15 cellular contexts compared by ENCODE assay signal in the genomic region with DNA sequence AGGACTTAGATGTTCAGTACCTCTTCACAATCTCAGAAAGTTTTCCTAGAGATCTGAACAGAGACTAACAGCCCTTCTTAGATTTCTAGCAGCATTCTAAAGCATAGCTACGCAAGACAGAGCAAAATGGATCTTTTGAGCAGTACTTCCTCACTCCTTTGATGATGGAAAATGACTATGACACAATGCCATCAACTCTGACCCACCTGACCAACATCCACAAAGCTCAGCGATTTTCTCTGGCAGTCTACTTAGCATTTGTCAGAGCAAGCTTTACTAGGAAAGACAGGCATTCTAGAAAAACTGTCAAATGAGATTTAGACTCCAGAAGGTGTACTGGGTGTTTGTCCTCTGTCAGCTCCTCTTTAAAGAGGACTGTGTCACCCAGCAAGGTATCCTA.
DNase-seq lines count a peak whose midpoint lies in the region; ATAC-seq, FAIRE-seq and TF ChIP-seq lines count a peak whose summit lies in the region.
"Had no signal": no experiment of that assay in that cellular context is flagged by ENCODE, and none has a peak within 500 bp of the region (broad histone marks: within the 10 kb centered on the region; RNA-seq: fewer than 3 reads in every experiment).

No MANE protein-coding gene starts in this region.

- peaks cover 7% of the 10 kb centered on the region for H3K4me1 ChIP-seq in keratinocyte (ENCODE audit: control insufficient read depth, extremely low read depth, insufficient read depth, low read length)
- no peaks in the 10 kb centered on the region for H3K4me1 ChIP-seq in suprapubic skin
- H3K4me1 ChIP-seq in SK-N-SH (ENCODE audit: control insufficient read depth in 1 of 2, insufficient read depth in 2 of 2, low read depth in 1 of 2, low read length in 1 of 2): no peaks in the 10 kb centered on the region
- H3K4me1 ChIP-seq: upper lobe of left lung had no signal

- CTCF ChIA-PET in SK-N-SH (lab: Yijun Ruan, JAX): no interaction called here

- H3K36me3 ChIP-seq in keratinocyte (ENCODE audit: control insufficient read depth in 2 of 2, extremely low read depth in 1 of 2, insufficient read depth in 2 of 2, low read length in 2 of 2) (no peaks in the 10 kb centered on the region), suprapubic skin (no peaks in the 10 kb centered on the region), SK-N-SH (replicated peaks in 1 of 2; ENCODE audit: control insufficient read depth in 1 of 2, insufficient read depth in 2 of 2, low read length in 1 of 2) (no peaks in the 10 kb centered on the region)
- H3K36me3 ChIP-seq: upper lobe of left lung, WERI-Rb-1 had no signal

- H3K4me2 ChIP-seq in keratinocyte (ENCODE audit: control insufficient read depth, extremely low read depth, insufficient read depth, low read depth, low read length) (no peak overlapping the region), SK-N-SH (no peak overlapping the region; the same call in 1 of the 2 replicates)

- H3K9ac ChIP-seq in keratinocyte (ENCODE audit: control insufficient read depth, extremely low read depth, insufficient read depth, low read length): no peak overlapping the region
- no peak overlapping the region for H3K9ac ChIP-seq in SK-N-SH

- H3K9me1 ChIP-seq in keratinocyte (ENCODE audit: control insufficient read depth, extremely low read depth, insufficient read depth, low read length): no peaks in the 10 kb centered on the region

- peak; percentile 10 for DNase-seq in NOMO-1 treated with DMSO at 0.1 percent for 48 hours (lab: John Stamatoyannopoulos, UW; ENCODE audit: unreplicated experiment)
- no peak for DNase-seq in NOMO-1 treated with dmso at 0.1 percent for 144 hours (lab: John Stamatoyannopoulos, UW; ENCODE audit: unreplicated experiment)
- DNase-seq in keratinocyte (ENCODE audit: low read depth, low spot score): no peak
- DNase-seq in SIG-M5 treated with dmso at 0.1 percent for 504 hours (lab: John Stamatoyannopoulos, UW; ENCODE audit: unreplicated experiment): no peak
- no peak for DNase-seq in suprapubic skin (ENCODE audit: low spot score in 2 of 2)
- no peak for DNase-seq in SK-N-SH
- DNase-seq: amygdala, DMS79 treated with DMSO at 0.1 percent for 48 hours, endodermal cell, head of caudate nucleus, upper lobe of left lung, WERI-Rb-1 had no signal

- H4K20me1 ChIP-seq in keratinocyte (ENCODE audit: control insufficient read depth, extremely low read depth, insufficient read depth, low read length) (no peaks in the 10 kb centered on the region), SK-N-SH (ENCODE audit: insufficient read depth) (no peaks in the 10 kb centered on the region)

- TF ChIP-seq CTCF in keratinocyte (optimal IDR thresholded peaks at IDR 0.05 in 1 of 3, IDR thresholded peaks at IDR 0.05 in 1 of 3, conservative IDR thresholded peaks at IDR 0.05 in 1 of 3; ENCODE audit: extremely low read depth in 1 of 3, insufficient read depth in 2 of 3, low read length in 3 of 3) (no peak), suprapubic skin (IDR thresholded peaks at IDR 0.05) (no peak), SK-N-SH (IDR thresholded peaks at IDR 0.05) (no peak)

- H3K9me2 ChIP-seq in SK-N-SH: no peaks in the 10 kb centered on the region

- peak; percentile 72 for FAIRE-seq in keratinocyte (lab: Jason Lieb, UNC)

- H3K27me3 ChIP-seq in keratinocyte (ENCODE audit: control insufficient read depth, extremely low read depth, insufficient read depth, low read length) (no peaks in the 10 kb centered on the region), suprapubic skin (no peaks in the 10 kb centered on the region), SK-N-SH (ENCODE audit: insufficient read depth) (no peaks in the 10 kb centered on the region; the same call in 1 of the 2 replicates)
- H3K27me3 ChIP-seq: upper lobe of left lung had no signal

- H3K9me3 ChIP-seq in keratinocyte (ENCODE audit: control insufficient read depth, low read depth, low read length) (no peaks in the 10 kb centered on the region), suprapubic skin (no peaks in the 10 kb centered on the region), SK-N-SH (no peaks in the 10 kb centered on the region)
- H3K9me3 ChIP-seq: upper lobe of left lung had no signal

- no peaks in the 10 kb centered on the region for H3F3A ChIP-seq in SK-N-SH (replicated peaks; ENCODE audit: insufficient read depth)

- 64% methylated on average over 2 of the region's 2 CpGs for WGBS in suprapubic skin
- WGBS in SK-N-SH (ENCODE audit: low lambda C conversion rate): 0% methylated on average over 2 of the region's 2 CpGs

- dilution Hi-C loops in keratinocyte (cut with MboI; ENCODE audit: extremely low pct_ligation_motif_present, low sequenced_read_pairs): no loop called here

- H2AFZ ChIP-seq in keratinocyte (ENCODE audit: control insufficient read depth, low read length) (no peak overlapping the region), SK-N-SH (ENCODE audit: low read depth) (no peak overlapping the region)

- H3K27ac ChIP-seq in keratinocyte (ENCODE audit: control insufficient read depth, insufficient read depth, low read length): no peak overlapping the region
- H3K27ac ChIP-seq in suprapubic skin: no peak overlapping the region
- H3K27ac ChIP-seq in SK-N-SH (ENCODE audit: low read depth in 2 of 2, low read length in 1 of 2): no peak overlapping the region
- H3K27ac ChIP-seq: 22Rv1, upper lobe of left lung, WERI-Rb-1 had no signal

- TF ChIP-seq RAD21 in SK-N-SH (IDR thresholded peaks at IDR 0.05; ENCODE audit: low read length): no peak

- no peak for TF ChIP-seq POLR2A in suprapubic skin (IDR thresholded peaks at IDR 0.05)

- H3K79me2 ChIP-seq in keratinocyte (ENCODE audit: control insufficient read depth, insufficient read depth, low read length) (no peaks in the 10 kb centered on the region), SK-N-SH (ENCODE audit: insufficient read depth) (no peaks in the 10 kb centered on the region)

- no peak for TF ChIP-seq EP300 in suprapubic skin (IDR thresholded peaks at IDR 0.05)
- TF ChIP-seq EP300 in SK-N-SH (IDR thresholded peaks at IDR 0.05; ENCODE audit: borderline replicate concordance in 1 of 2, low read depth in 1 of 2, low read length in 1 of 2): no peak

- POLR2A ChIA-PET in SK-N-SH (lab: Yijun Ruan, JAX): no interaction called here

- ATAC-seq in GM19467 (IDR thresholded peaks at IDR 0.05; ENCODE audit: unreplicated experiment) (peak; percentile 21), HG03520 (IDR thresholded peaks at IDR 0.05; ENCODE audit: unreplicated experiment) (peak; percentile 32)

- no peak overlapping the region for H3K4me3 ChIP-seq in keratinocyte (ENCODE audit: control insufficient read depth in 2 of 3, extremely low read depth in 1 of 3, insufficient read depth in 2 of 3, low read depth in 1 of 3, low read length in 3 of 3)
- no peak overlapping the region for H3K4me3 ChIP-seq in suprapubic skin
- 0 out of 4 replicates have a peak overlapping the region, but pooled peaks of 1 of the 2 experiments have one; percentile 23 for H3K4me3 ChIP-seq in SK-N-SH (ENCODE audit: low read depth in 2 of 2, low read length in 1 of 2)
- H3K4me3 ChIP-seq: upper lobe of left lung had no signal

TF ChIP-seq in SK-N-SH, 30 proteins besides CTCF, POLR2A, EP300 and RAD21:
- no peak for TF ChIP-seq SMC3 (IDR thresholded peaks at IDR 0.05; ENCODE audit: low read depth, low read length)
- no peak for TF ChIP-seq TEAD4 (IDR thresholded peaks at IDR 0.05; ENCODE audit: borderline replicate concordance, insufficient read depth)
- TF ChIP-seq, protein P1, sequence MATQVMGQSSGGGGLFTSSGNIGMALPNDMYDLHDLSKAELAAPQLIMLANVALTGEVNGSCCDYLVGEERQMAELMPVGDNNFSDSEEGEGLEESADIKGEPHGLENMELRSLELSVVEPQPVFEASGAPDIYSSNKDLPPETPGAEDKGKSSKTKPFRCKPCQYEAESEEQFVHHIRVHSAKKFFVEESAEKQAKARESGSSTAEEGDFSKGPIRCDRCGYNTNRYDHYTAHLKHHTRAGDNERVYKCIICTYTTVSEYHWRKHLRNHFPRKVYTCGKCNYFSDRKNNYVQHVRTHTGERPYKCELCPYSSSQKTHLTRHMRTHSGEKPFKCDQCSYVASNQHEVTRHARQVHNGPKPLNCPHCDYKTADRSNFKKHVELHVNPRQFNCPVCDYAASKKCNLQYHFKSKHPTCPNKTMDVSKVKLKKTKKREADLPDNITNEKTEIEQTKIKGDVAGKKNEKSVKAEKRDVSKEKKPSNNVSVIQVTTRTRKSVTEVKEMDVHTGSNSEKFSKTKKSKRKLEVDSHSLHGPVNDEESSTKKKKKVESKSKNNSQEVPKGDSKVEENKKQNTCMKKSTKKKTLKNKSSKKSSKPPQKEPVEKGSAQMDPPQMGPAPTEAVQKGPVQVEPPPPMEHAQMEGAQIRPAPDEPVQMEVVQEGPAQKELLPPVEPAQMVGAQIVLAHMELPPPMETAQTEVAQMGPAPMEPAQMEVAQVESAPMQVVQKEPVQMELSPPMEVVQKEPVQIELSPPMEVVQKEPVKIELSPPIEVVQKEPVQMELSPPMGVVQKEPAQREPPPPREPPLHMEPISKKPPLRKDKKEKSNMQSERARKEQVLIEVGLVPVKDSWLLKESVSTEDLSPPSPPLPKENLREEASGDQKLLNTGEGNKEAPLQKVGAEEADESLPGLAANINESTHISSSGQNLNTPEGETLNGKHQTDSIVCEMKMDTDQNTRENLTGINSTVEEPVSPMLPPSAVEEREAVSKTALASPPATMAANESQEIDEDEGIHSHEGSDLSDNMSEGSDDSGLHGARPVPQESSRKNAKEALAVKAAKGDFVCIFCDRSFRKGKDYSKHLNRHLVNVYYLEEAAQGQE (IDR thresholded peaks at IDR 0.05; ENCODE audit: low read depth, low read length): no peak
- TF ChIP-seq CHD2 (IDR thresholded peaks at IDR 0.05; ENCODE audit: low read length, partially characterized antibody): no peak
- TF ChIP-seq, protein P2, sequence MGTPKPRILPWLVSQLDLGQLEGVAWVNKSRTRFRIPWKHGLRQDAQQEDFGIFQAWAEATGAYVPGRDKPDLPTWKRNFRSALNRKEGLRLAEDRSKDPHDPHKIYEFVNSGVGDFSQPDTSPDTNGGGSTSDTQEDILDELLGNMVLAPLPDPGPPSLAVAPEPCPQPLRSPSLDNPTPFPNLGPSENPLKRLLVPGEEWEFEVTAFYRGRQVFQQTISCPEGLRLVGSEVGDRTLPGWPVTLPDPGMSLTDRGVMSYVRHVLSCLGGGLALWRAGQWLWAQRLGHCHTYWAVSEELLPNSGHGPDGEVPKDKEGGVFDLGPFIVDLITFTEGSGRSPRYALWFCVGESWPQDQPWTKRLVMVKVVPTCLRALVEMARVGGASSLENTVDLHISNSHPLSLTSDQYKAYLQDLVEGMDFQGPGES (IDR thresholded peaks at IDR 0.05; ENCODE audit: low read depth, low read length): no peak
- no peak for TF ChIP-seq NRF1 (IDR thresholded peaks at IDR 0.05; ENCODE audit: low read depth, low read length)
- no peak for TF ChIP-seq FOXM1 (IDR thresholded peaks at IDR 0.05; ENCODE audit: low read depth)
- no peak for TF ChIP-seq ELF1 (IDR thresholded peaks at IDR 0.05)
- no peak for TF ChIP-seq RFX5 (IDR thresholded peaks at IDR 0.05; ENCODE audit: low read length)
- no peak for TF ChIP-seq RXRA (IDR thresholded peaks at IDR 0.05; ENCODE audit: borderline replicate concordance, low read depth)
